9 cellular contexts compared by ENCODE assay signal in genomic region chr6:5619249-5619648, GRCh38.
DNase-seq lines count a peak whose midpoint lies in the region; ATAC-seq and TF ChIP-seq lines count a peak whose summit lies in the region.
"Had no signal": no experiment of that assay in that cellular context is flagged by ENCODE, and none has a peak within 500 bp of the region (broad histone marks: within the 10 kb centered on the region; RNA-seq: fewer than 3 reads in every experiment).

No MANE protein-coding gene starts in this region.

- H3K27me3 Mint-ChIP-seq in CD4-positive, alpha-beta memory T cell, result no peaks in the 10 kb centered on the region
- no peaks in the 10 kb centered on the region for H3K27me3 Mint-ChIP-seq in activated naive CD8-positive, alpha-beta T cell

- no peaks in the 10 kb centered on the region for H3K27me3 ChIP-seq in CD4-positive, alpha-beta memory T cell (ENCODE audit: insufficient read depth, low read length)

- ATAC-seq in GM21447 (IDR thresholded peaks at IDR 0.05; ENCODE audit: unreplicated experiment), result peak; percentile 92
- no peak for ATAC-seq in omental fat pad (ENCODE audit: low FRiP score)

- peaks cover 5 to 37% of the 10 kb centered on the region in 2 donors for H3K36me3 Mint-ChIP-seq in CD4-positive, alpha-beta memory T cell
- H3K36me3 Mint-ChIP-seq in activated naive CD8-positive, alpha-beta T cell, result peaks cover 38% of the 10 kb centered on the region

- H3K4me1 Mint-ChIP-seq in CD4-positive, alpha-beta memory T cell, result peaks cover 18 to 29% (median 25%) of the 10 kb centered on the region in 4 donors
- peaks cover 35% of the 10 kb centered on the region for H3K4me1 Mint-ChIP-seq in activated naive CD8-positive, alpha-beta T cell (ENCODE audit: low read depth)

- H3K27ac Mint-ChIP-seq in CD4-positive, alpha-beta memory T cell, result peak overlapping the region in 5 of 7 donors; percentile 59 to 84 (median 65)
- peak overlapping the region; percentile 67 for H3K27ac Mint-ChIP-seq in activated naive CD8-positive, alpha-beta T cell

- POLR2A ChIA-PET in CD4-positive, alpha-beta memory T cell (lab: Charles Lee; ENCODE audit: partially characterized antibody), result interaction anchor here (1.0 to 1.2 kb wide), 2 partner anchors 14 to 214 kb away, joined by 3 read pairs; no protein-coding TSS in a partner anchor

- intact Hi-C loops in CD4-positive, alpha-beta memory T cell (cut with micrococcal nuclease), result no loop called here

- peak in 4 of 5 donors; percentile 14 to 40 (median 16) for DNase-seq in CD4-positive, alpha-beta memory T cell
- DNase-seq in Jurkat, Clone E6-1 (ENCODE audit: low read depth, low spot score), result peak; percentile 73
- no peak for DNase-seq in A172 (ENCODE audit: low spot score)
- no peak for DNase-seq in OCI-M2 (lab: John Stamatoyannopoulos, UW; ENCODE audit: unreplicated experiment)
- DNase-seq in omental fat pad (ENCODE audit: low spot score), result no peak
- no peak for DNase-seq in SW480 (ENCODE audit: low spot score)

- CTCF ChIA-PET in CD4-positive, alpha-beta memory T cell (lab: Charles Lee; ENCODE audit: partially characterized antibody), result no interaction called here

- H3K4me3 ChIP-seq in CD4-positive, alpha-beta memory T cell (ENCODE audit: low read length in 2 of 2), result no peak overlapping the region
- no peak overlapping the region for H3K4me3 ChIP-seq in Jurkat, Clone E6-1 (ENCODE audit: low read length)

- H3K4me1 ChIP-seq in CD4-positive, alpha-beta memory T cell (ENCODE audit: insufficient read depth, low read length), result peaks cover 13% of the 10 kb centered on the region

- no peaks in the 10 kb centered on the region for H3K36me3 ChIP-seq in CD4-positive, alpha-beta memory T cell (ENCODE audit: insufficient read depth, low read length)

- H3K4me3 Mint-ChIP-seq in CD4-positive, alpha-beta memory T cell, result peak overlapping the region; percentile 4 to 71 (median 50)
- peak overlapping the region; percentile 30 for H3K4me3 Mint-ChIP-seq in activated naive CD8-positive, alpha-beta T cell

- no peaks in the 10 kb centered on the region for H3K9me3 ChIP-seq in CD4-positive, alpha-beta memory T cell (ENCODE audit: control insufficient read depth in 1 of 2, low read length in 2 of 2)

- TF ChIP-seq CTCF in omental fat pad (IDR thresholded peaks at IDR 0.05), result no peak

- H3K9me3 Mint-ChIP-seq in CD4-positive, alpha-beta memory T cell, result peaks cover 0 to 2% (median 0%) of the 10 kb centered on the region in 8 donors
- peaks cover 3% of the 10 kb centered on the region for H3K9me3 Mint-ChIP-seq in activated naive CD8-positive, alpha-beta T cell (ENCODE audit: low read depth)

- H3K27ac ChIP-seq in CD4-positive, alpha-beta memory T cell (ENCODE audit: low read depth, low read length), result no peak overlapping the region
- H3K27ac ChIP-seq: C4-2B had no signal

Comparison
In these comparisons a context has a peak if more than half of its experiments do, and no peak if none do; other contexts are left out.
1. DNase-seq: peak in CD4-positive, alpha-beta memory T cell (4 of 5) and Jurkat, Clone E6-1 (single experiment); none in A172 (single experiment), OCI-M2 (single experiment), omental fat pad (single experiment) and SW480 (single experiment).